13 cellular contexts compared by ENCODE assay signal in genomic region chr5:56152437-56152836, GRCh38.
DNase-seq lines count a peak whose midpoint lies in the region; ATAC-seq, FAIRE-seq and TF ChIP-seq lines count a peak whose summit lies in the region.
"Had no signal": no experiment of that assay in that cellular context is flagged by ENCODE, and none has a peak within 500 bp of the region (broad histone marks: within the 10 kb centered on the region; RNA-seq: fewer than 3 reads in every experiment).

No MANE protein-coding gene starts in this region.

- no peak overlapping the region for H3K4me3 Mint-ChIP-seq in CD14-positive monocyte
- H3K4me3 Mint-ChIP-seq: stimulated activated naive CD8-positive, alpha-beta T cell treated with anti-CD3 and anti-CD28 coated beads, Interleukin-15, Interleukin-2, amounts not matched to agents 100 ng/mL and 50 ng/mL, for 24 hours had no signal

- no peak for FAIRE-seq in frontal cortex (lab: Jason Lieb, UNC)

- intact Hi-C loops in CD14-positive monocyte (cut with micrococcal nuclease): no loop called here

- no peak for TF ChIP-seq CTCF in CD14-positive monocyte (IDR thresholded peaks at IDR 0.05)

- H3K36me3 Mint-ChIP-seq in CD14-positive monocyte: no peaks in the 10 kb centered on the region

- peaks cover 0 to 4% (median 0%) of the 10 kb centered on the region in 3 donors for H3K27me3 Mint-ChIP-seq in CD14-positive monocyte (ENCODE audit: low read depth in 3 of 3)
- H3K27me3 Mint-ChIP-seq: stimulated activated naive CD8-positive, alpha-beta T cell treated with anti-CD3 and anti-CD28 coated beads, Interleukin-15, Interleukin-2, amounts not matched to agents 100 ng/mL and 50 ng/mL, for 24 hours had no signal

- ATAC-seq in GM18861 (IDR thresholded peaks at IDR 0.05; ENCODE audit: unreplicated experiment): peak; percentile 33
- no peak for ATAC-seq in GM21786 (IDR thresholded peaks at IDR 0.05; ENCODE audit: unreplicated experiment)

- peaks cover 75% of the 10 kb centered on the region for H3K4me1 Mint-ChIP-seq in CD14-positive monocyte

- peaks cover 0 to 3% (median 0%) of the 10 kb centered on the region in 7 donors for H3K9me3 Mint-ChIP-seq in CD14-positive monocyte
- H3K9me3 Mint-ChIP-seq: stimulated activated naive CD8-positive, alpha-beta T cell treated with anti-CD3 and anti-CD28 coated beads, Interleukin-15, Interleukin-2, amounts not matched to agents 100 ng/mL and 50 ng/mL, for 24 hours had no signal

- peak overlapping the region in 4 of 7 donors; percentile 25 to 72 (median 48) for H3K27ac Mint-ChIP-seq in CD14-positive monocyte
- H3K27ac Mint-ChIP-seq: stimulated activated naive CD8-positive, alpha-beta T cell treated with anti-CD3 and anti-CD28 coated beads, Interleukin-15, Interleukin-2, amounts not matched to agents 100 ng/mL and 50 ng/mL, for 24 hours had no signal

- DNase-seq in CD14-positive monocyte (ENCODE audit: low spot score) (no peak), RPMI8226 (peak; percentile 74), foreskin melanocyte (peak; percentile 33), frontal cortex (ENCODE audit: low spot score in 2 of 2) (no peak), hepatic stellate cell (ENCODE audit: low spot score) (no peak), UCSD-AML1 (lab: John Stamatoyannopoulos, UW; ENCODE audit: unreplicated experiment) (no peak)
- DNase-seq: cortex of kidney; hippocampal formation; NCI-H446; stimulated activated CD4-positive, alpha-beta T cell treated with anti-CD3 and anti-CD28 coated beads, Interleukin-12 subunit alpha, Interleukin-12 subunit beta, amount 100 ng/mL, for 4 hours had no signal

Comparison
In these comparisons a context has a peak if more than half of its experiments do, and no peak if none do; other contexts are left out.
1. DNase-seq: peak in RPMI8226 (single experiment) and foreskin melanocyte (single experiment); none in CD14-positive monocyte (single experiment), frontal cortex (0 of 2), hepatic stellate cell (single experiment) and UCSD-AML1 (single experiment).